Comparison of ENCODE assay signal across 17 cellular contexts in the genomic region with DNA sequence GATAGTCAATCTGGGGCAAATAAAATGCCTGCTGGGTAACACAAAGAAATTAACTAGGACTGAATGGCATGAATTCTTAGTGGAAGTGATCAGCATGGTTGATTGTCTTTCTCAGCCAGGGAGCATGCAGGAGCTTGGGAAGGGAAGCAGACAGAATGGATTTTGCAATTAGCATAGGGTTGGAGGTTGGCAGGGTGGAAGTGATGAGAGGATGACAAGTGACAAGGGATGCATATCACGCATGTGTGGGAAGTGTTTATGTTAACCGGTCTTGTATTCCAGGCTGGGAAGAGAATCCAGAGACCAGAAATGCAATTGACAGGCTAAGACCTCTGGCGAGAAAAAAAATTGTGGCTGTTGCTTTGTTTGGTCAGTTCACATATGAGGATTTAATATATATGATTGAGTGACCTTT. TPM values are rescaled to one million over a fixed set of nuclear protein-coding genes. Genes with fewer than 3 reads are reported as not detected.
DNase-seq lines count a peak whose midpoint lies in the region; ATAC-seq and TF ChIP-seq lines count a peak whose summit lies in the region.
"Had no signal": no experiment of that assay in that cellular context is flagged by ENCODE, and none has a peak within 500 bp of the region (broad histone marks: within the 10 kb centered on the region; RNA-seq: fewer than 3 reads in every experiment).

No MANE protein-coding gene starts in this region.

- no peaks in the 10 kb centered on the region for H3K9me2 ChIP-seq in PC-3 (replicated peaks; ENCODE audit: low read length)

- H3K9me3 Mint-ChIP-seq in CD4-positive, alpha-beta memory T cell = no peaks in the 10 kb centered on the region
- no peaks in the 10 kb centered on the region for H3K9me3 Mint-ChIP-seq in endodermal cell

- 14 to 24% methylated on average over 3 of the region's 3 CpGs for WGBS in endodermal cell (ENCODE audit: insufficient coverage in 1 of 2, insufficient read length in 1 of 2), 2 experiments
- WGBS in mesodermal cell (ENCODE audit: insufficient coverage in 2 of 2), 2 experiments = 22 to 23% methylated on average over 2 to 3 of the region's 3 CpGs

- CTCF ChIA-PET in CD4-positive, alpha-beta memory T cell (lab: Charles Lee; ENCODE audit: partially characterized antibody) = no interaction called here
- CTCF ChIA-PET in PC-3 (lab: Charles Lee) = no interaction called here

- no peaks in the 10 kb centered on the region for H3K9me3 ChIP-seq in CD4-positive, alpha-beta memory T cell (ENCODE audit: control insufficient read depth in 1 of 2, low read length in 2 of 2)
- no peaks in the 10 kb centered on the region for H3K9me3 ChIP-seq in HUES48 (ENCODE audit: control insufficient read depth, insufficient read depth, low read length)
- H3K9me3 ChIP-seq in endodermal cell (ENCODE audit: control insufficient read depth, low read length) = no peaks in the 10 kb centered on the region
- H3K9me3 ChIP-seq in mesodermal cell (ENCODE audit: control insufficient read depth, low read length) = no peaks in the 10 kb centered on the region
- H3K9me3 ChIP-seq in PC-3 (ENCODE audit: low read length) = no peaks in the 10 kb centered on the region

- H3K27ac ChIP-seq in CD4-positive, alpha-beta memory T cell (ENCODE audit: low read depth, low read length) = peak overlapping the region; percentile 59
- H3K27ac ChIP-seq in HUES48 (ENCODE audit: low read depth, low read length) (peak overlapping the region; percentile 90), endodermal cell (ENCODE audit: low read depth, low read length) (peak overlapping the region; percentile 44), mesodermal cell (ENCODE audit: low read depth, low read length, severe bottlenecking) (peak overlapping the region; percentile 57), PC-3 (ENCODE audit: low read length) (no peak overlapping the region)
- H3K27ac ChIP-seq: hepatocyte had no signal

- H3K27me3 Mint-ChIP-seq in CD4-positive, alpha-beta memory T cell = no peaks in the 10 kb centered on the region
- H3K27me3 Mint-ChIP-seq in endodermal cell (ENCODE audit: insufficient read depth) = no peaks in the 10 kb centered on the region

- DNase-seq in CD4-positive, alpha-beta memory T cell = no peak
- DNase-seq in endodermal cell = peak; percentile 75
- no peak for DNase-seq in NCI-H2171 treated with DMSO at 0.1 percent for 48 hours (lab: John Stamatoyannopoulos, UW)
- DNase-seq in stimulated activated CD4-positive, alpha-beta T cell treated with anti-CD3 and anti-CD28 coated beads, Interleukin-4, amount 100 ng/mL, for 24 hours = no peak
- no peak for DNase-seq in HuH-7.5 (ENCODE audit: low spot score)
- no peak for DNase-seq in PC-3
- DNase-seq: activated CD8-positive, alpha-beta T cell treated with anti-CD3 and anti-CD28 coated beads, Interleukin-2, amount 10 ng/mL, durations not matched to agents 7 days and 5 days; activated gamma-delta T cell; midbrain; NCI-H1436 treated with DMSO at 0.1 percent for 48 hours; NCI-H510A treated with DMSO at 0.1 percent for 48 hours; posterior cingulate gyrus had no signal

- H3K36me3 Mint-ChIP-seq in CD4-positive, alpha-beta memory T cell = peaks cover 5 to 7% of the 10 kb centered on the region in 2 donors
- no peaks in the 10 kb centered on the region for H3K36me3 Mint-ChIP-seq in endodermal cell (ENCODE audit: low read depth)

- TF ChIP-seq CTCF in endodermal cell (conservative IDR thresholded peaks at IDR 0.05) (no peak), PC-3 (conservative IDR thresholded peaks at IDR 0.05; ENCODE audit: low read depth, low read length) (no peak)

- POLR2A ChIA-PET in CD4-positive, alpha-beta memory T cell (lab: Charles Lee; ENCODE audit: partially characterized antibody) = interaction anchor here (1.6 to 7.3 kb wide), 2 partner anchors 8 to 78 kb away, joined by 3 to 74 read pairs; a partner anchor contains a TSS
- POLR2A ChIA-PET in PC-3 (lab: Charles Lee; ENCODE audit: unreplicated experiment) = no interaction called here

- no peaks in the 10 kb centered on the region for H4K20me1 ChIP-seq in PC-3 (ENCODE audit: low read length)

- no peak for ATAC-seq in PC-3

- no peak overlapping the region for H3K4me2 ChIP-seq in PC-3 (ENCODE audit: low read length)
- H3K4me2 ChIP-seq: hepatocyte had no signal

- H3F3A ChIP-seq in PC-3 (ENCODE audit: low read length, unreplicated experiment) = no peaks in the 10 kb centered on the region

- H3K4me1 ChIP-seq in CD4-positive, alpha-beta memory T cell (ENCODE audit: insufficient read depth, low read length) = peaks cover 94% of the 10 kb centered on the region
- H3K4me1 ChIP-seq in HUES48 (ENCODE audit: control insufficient read depth, insufficient read depth, low read length) (peaks cover 35% of the 10 kb centered on the region), endodermal cell (ENCODE audit: control insufficient read depth, insufficient read depth, low read length) (no peaks in the 10 kb centered on the region), mesodermal cell (ENCODE audit: control insufficient read depth, insufficient read depth, low read length, poor library complexity, severe bottlenecking) (peaks cover 15% of the 10 kb centered on the region), PC-3 (ENCODE audit: insufficient read depth, low read length) (0 out of 2 replicates have a peak, but pooled peaks cover 9% of the 10 kb centered on the region)

- no peaks in the 10 kb centered on the region for H3K36me3 ChIP-seq in CD4-positive, alpha-beta memory T cell (ENCODE audit: insufficient read depth, low read length)
- no peaks in the 10 kb centered on the region for H3K36me3 ChIP-seq in HUES48 (ENCODE audit: control insufficient read depth, insufficient read depth, low read length)
- no peaks in the 10 kb centered on the region for H3K36me3 ChIP-seq in endodermal cell (ENCODE audit: control insufficient read depth, insufficient read depth, low read length)
- H3K36me3 ChIP-seq in mesodermal cell (ENCODE audit: control insufficient read depth, insufficient read depth, low read length) = peaks cover 14% of the 10 kb centered on the region
- no peaks in the 10 kb centered on the region; the same call in 1 of the 2 replicates for H3K36me3 ChIP-seq in PC-3 (ENCODE audit: low read depth, low read length)
- H3K36me3 ChIP-seq: brain microvascular endothelial cell had no signal

- no TSS peak for BruUV-seq in PC-3 (replicated peaks; lab: Mats Ljungman, UMichigan)

- peaks cover 49% of the 10 kb centered on the region for H3K79me2 ChIP-seq in PC-3 (ENCODE audit: low read length)

- no peak overlapping the region for H3K4me3 Mint-ChIP-seq in CD4-positive, alpha-beta memory T cell
- no peak overlapping the region for H3K4me3 Mint-ChIP-seq in endodermal cell

- no peak overlapping the region for H3K27ac Mint-ChIP-seq in CD4-positive, alpha-beta memory T cell
- no peak overlapping the region for H3K27ac Mint-ChIP-seq in endodermal cell

- intact Hi-C loops in CD4-positive, alpha-beta memory T cell (cut with micrococcal nuclease) = loop anchor here (5.0 kb wide), 1 partner anchor 37 kb away; no protein-coding TSS in a partner anchor
- intact Hi-C loops in PC-3 (cut with micrococcal nuclease) = loop anchor here (5.0 kb wide), 1 partner anchor 157 kb away; no protein-coding TSS in a partner anchor

- no peak overlapping the region for H2AFZ ChIP-seq in PC-3 (ENCODE audit: low read length)
- H2AFZ ChIP-seq: hepatocyte had no signal

- no peaks in the 10 kb centered on the region for H3K27me3 ChIP-seq in CD4-positive, alpha-beta memory T cell (ENCODE audit: insufficient read depth, low read length)
- no peaks in the 10 kb centered on the region for H3K27me3 ChIP-seq in HUES48 (ENCODE audit: control insufficient read depth, insufficient read depth, low read length)
- H3K27me3 ChIP-seq in endodermal cell (ENCODE audit: control insufficient read depth, insufficient read depth, low read length, poor library complexity, severe bottlenecking) = no peaks in the 10 kb centered on the region
- H3K27me3 ChIP-seq in PC-3 (ENCODE audit: low read length) = no peaks in the 10 kb centered on the region
- H3K27me3 ChIP-seq: brain microvascular endothelial cell, hepatocyte had no signal

- peaks cover 18 to 52% (median 25%) of the 10 kb centered on the region in 4 donors for H3K4me1 Mint-ChIP-seq in CD4-positive, alpha-beta memory T cell
- H3K4me1 Mint-ChIP-seq in endodermal cell = no peaks in the 10 kb centered on the region

- peak overlapping the region; percentile 21 to 32 for H3K4me3 ChIP-seq in CD4-positive, alpha-beta memory T cell (ENCODE audit: low read length in 2 of 2)
- no peak overlapping the region for H3K4me3 ChIP-seq in HUES48 (ENCODE audit: low read depth, low read length)
- no peak overlapping the region for H3K4me3 ChIP-seq in endodermal cell (ENCODE audit: low read length)
- no peak overlapping the region for H3K4me3 ChIP-seq in mesodermal cell (ENCODE audit: extremely low read depth, insufficient read depth, low read length, poor library complexity, severe bottlenecking)
- H3K4me3 ChIP-seq in PC-3 (ENCODE audit: low read length) = no peak overlapping the region
- H3K4me3 ChIP-seq: hepatocyte had no signal

- H3K9ac ChIP-seq in HUES48 (ENCODE audit: low read depth, low read length) (no peak overlapping the region), endodermal cell (ENCODE audit: extremely low read depth, low read length, poor library complexity, severe bottlenecking) (no peak overlapping the region), PC-3 (ENCODE audit: low read length) (no peak overlapping the region)

RNA-seq across cellular contexts. Expression of a gene that starts 8.2 kb away (rescaled TPM):
- total RNA-seq in CD4-positive, alpha-beta memory T cell = 10 to 100 TPM; 68.1 to 78.0 TPM
- 100 to 1,000 TPM; 180 to 194 TPM for polyA plus RNA-seq in CD4-positive, alpha-beta memory T cell
- 10 to 100 TPM in 1 of 2 donors, 1 to 10 TPM in 1; 7.4 to 15.1 TPM for total RNA-seq in endodermal cell
- 22.1 TPM for polyA plus RNA-seq in endodermal cell (2013, experiment 1 of 2)
- 18.5 TPM for polyA plus RNA-seq in endodermal cell (2013, experiment 2 of 2)
- polyA plus RNA-seq in mesodermal cell (2013, experiment 1 of 2) = 47.7 TPM
- 42.0 TPM for polyA plus RNA-seq in mesodermal cell (2013, experiment 2 of 2)
- 31.6 and 33.9 TPM in 2 replicates for total RNA-seq in PC-3 (2014; rRNA removed)
- total RNA-seq: G401 had no signal

Comparison
In these comparisons a context has a peak if more than half of its experiments do, and no peak if none do; other contexts are left out.
1. H3K4me3 ChIP-seq: peak in CD4-positive, alpha-beta memory T cell (2 of 2); none in HUES48 (single experiment), endodermal cell (single experiment), mesodermal cell (single experiment) and PC-3 (single experiment).